In the genomic region with DNA sequence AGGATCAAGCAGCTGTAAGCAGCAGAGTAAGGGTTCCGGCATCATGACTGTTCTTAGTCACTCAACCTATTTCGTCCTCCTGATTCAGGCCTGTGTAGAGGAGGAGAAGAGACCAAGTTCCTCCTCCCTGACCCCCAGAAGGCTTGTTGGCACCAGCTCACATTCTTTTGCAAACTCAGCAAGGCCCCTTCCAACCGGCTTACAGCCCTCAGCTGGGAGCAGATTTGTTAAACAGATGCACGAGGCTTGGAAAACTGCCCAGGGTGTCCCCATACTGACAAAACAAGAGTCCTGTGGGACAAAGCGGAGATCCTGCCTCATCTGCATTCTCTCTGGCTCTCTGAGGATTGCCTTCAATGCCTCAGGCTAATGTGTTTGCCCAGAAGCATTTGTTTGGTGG, we compare ENCODE assay signal across 8 cellular contexts.
DNase-seq lines count a peak whose midpoint lies in the region; ATAC-seq and TF ChIP-seq lines count a peak whose summit lies in the region.

No MANE protein-coding gene starts in this region.

- BruUV-seq in PC-3 (replicated peaks; lab: Mats Ljungman, UMichigan) = no TSS peak

- H4K20me1 ChIP-seq in PC-3 (ENCODE audit: low read length) = no peaks in the 10 kb centered on the region

- no peaks in the 10 kb centered on the region for H3K9me2 ChIP-seq in PC-3 (replicated peaks; ENCODE audit: low read length)

- H3K4me1 ChIP-seq in PC-3 (ENCODE audit: insufficient read depth, low read length) = no peaks in the 10 kb centered on the region

- no peaks in the 10 kb centered on the region for H3F3A ChIP-seq in PC-3 (ENCODE audit: low read length, unreplicated experiment)

- no peak overlapping the region for H3K9ac ChIP-seq in PC-3 (ENCODE audit: low read length)

- TF ChIP-seq CTCF in PC-3 (conservative IDR thresholded peaks at IDR 0.05; ENCODE audit: low read depth, low read length) = no peak

- H3K27me3 Mint-ChIP-seq in activated naive CD4-positive, alpha-beta T cell treated with anti-CD3 and anti-CD28 coated beads for 36 hours (ENCODE audit: low read depth) = peaks cover 5% of the 10 kb centered on the region

- peak; percentile 64 for DNase-seq in D341Med (ENCODE audit: low spot score)
- peak; percentile 93 for DNase-seq in NCI-H345 (lab: John Stamatoyannopoulos, UW)
- DNase-seq in fibroblast of gingiva (ENCODE audit: low read depth) = peak; percentile 38
- DNase-seq in middle frontal gyrus (ENCODE audit: extremely low spot score, low spot score) = peak; percentile 8
- DNase-seq in PC-3 = no peak
- DNase-seq in activated naive CD4-positive, alpha-beta T cell treated with anti-CD3 and anti-CD28 coated beads for 36 hours = no peak
- DNase-seq in KBM-7 = no peak

- H3K9me3 Mint-ChIP-seq in activated naive CD4-positive, alpha-beta T cell treated with anti-CD3 and anti-CD28 coated beads for 36 hours = no peaks in the 10 kb centered on the region

- no peak overlapping the region for H3K4me3 Mint-ChIP-seq in activated naive CD4-positive, alpha-beta T cell treated with anti-CD3 and anti-CD28 coated beads for 36 hours

- no peaks in the 10 kb centered on the region for H3K79me2 ChIP-seq in PC-3 (ENCODE audit: low read length)

- no peaks in the 10 kb centered on the region for H3K4me1 Mint-ChIP-seq in activated naive CD4-positive, alpha-beta T cell treated with anti-CD3 and anti-CD28 coated beads for 36 hours (ENCODE audit: low read depth)

- no peaks in the 10 kb centered on the region for H3K36me3 ChIP-seq in PC-3 (ENCODE audit: low read depth, low read length)

- H3K36me3 Mint-ChIP-seq in activated naive CD4-positive, alpha-beta T cell treated with anti-CD3 and anti-CD28 coated beads for 36 hours (ENCODE audit: low read depth) = no peaks in the 10 kb centered on the region

- CTCF ChIA-PET in PC-3 (lab: Charles Lee) = no interaction called here
- CTCF ChIA-PET in activated naive CD4-positive, alpha-beta T cell treated with anti-CD3 and anti-CD28 coated beads for 36 hours (lab: Charles Lee) = no interaction called here

- H3K27ac Mint-ChIP-seq in activated naive CD4-positive, alpha-beta T cell treated with anti-CD3 and anti-CD28 coated beads for 36 hours = no peak overlapping the region

- POLR2A ChIA-PET in PC-3 (lab: Charles Lee; ENCODE audit: unreplicated experiment) = no interaction called here

- no peak overlapping the region for H3K27ac ChIP-seq in PC-3 (ENCODE audit: low read length)

- H2AFZ ChIP-seq in PC-3 (ENCODE audit: low read length) = no peak overlapping the region

- ATAC-seq in PC-3 (no peak), GM18907 (IDR thresholded peaks at IDR 0.05; ENCODE audit: unreplicated experiment) (no peak)

- no peak overlapping the region for H3K4me3 ChIP-seq in PC-3 (ENCODE audit: low read length)

- H3K27me3 ChIP-seq in PC-3 (ENCODE audit: low read length) = no peaks in the 10 kb centered on the region

- in situ Hi-C loops in KBM-7 (cut with MboI; ENCODE audit: low pct_unique_long_range_greater_than_20kb, low sequenced_read_pairs) = no loop called here

- no peaks in the 10 kb centered on the region for H3K9me3 ChIP-seq in PC-3 (ENCODE audit: low read length)

- intact Hi-C loops in PC-3 (cut with micrococcal nuclease) = no loop called here
- intact Hi-C loops in activated naive CD4-positive, alpha-beta T cell treated with anti-CD3 and anti-CD28 coated beads for 36 hours (cut with micrococcal nuclease) = no loop called here

- H3K4me2 ChIP-seq in PC-3 (ENCODE audit: low read length) = no peak overlapping the region

Comparison
In these comparisons a context has a peak if more than half of its experiments do, and no peak if none do; other contexts are left out.
1. DNase-seq: peak in D341Med (single experiment), NCI-H345 (single experiment), fibroblast of gingiva (single experiment) and middle frontal gyrus (single experiment); none in PC-3 (single experiment), activated naive CD4-positive, alpha-beta T cell treated with anti-CD3 and anti-CD28 coated beads for 36 hours (single experiment) and KBM-7 (single experiment).